20 cellular contexts compared by ENCODE assay signal in genomic region chr3:178152010-178152409, GRCh38.
DNase-seq lines count a peak whose midpoint lies in the region; ATAC-seq and TF ChIP-seq lines count a peak whose summit lies in the region.
"Had no signal": no experiment of that assay in that cellular context is flagged by ENCODE, and none has a peak within 500 bp of the region (broad histone marks: within the 10 kb centered on the region; RNA-seq: fewer than 3 reads in every experiment).

No MANE protein-coding gene starts in this region.

- ATAC-seq in HG03565 (IDR thresholded peaks at IDR 0.05; ENCODE audit: unreplicated experiment), result no peak
- ATAC-seq: activated CD4-positive, alpha-beta T cell treated with anti-CD3 and anti-CD28 coated beads for 36 hours; gastroesophageal sphincter; left cardiac atrium had no signal

- no peaks in the 10 kb centered on the region for H3K36me3 ChIP-seq in neuronal stem cell (replicated peaks in 1 of 2; ENCODE audit: control insufficient read depth in 2 of 2, insufficient read depth in 2 of 2, low read length in 2 of 2)
- H3K36me3 ChIP-seq: gastroesophageal sphincter had no signal

- H3K4me1 Mint-ChIP-seq in chondrocyte (ENCODE audit: low read depth), result peaks cover 6% of the 10 kb centered on the region
- no peaks in the 10 kb centered on the region for H3K4me1 Mint-ChIP-seq in activated CD4-positive, alpha-beta T cell treated with anti-CD3 and anti-CD28 coated beads, Interleukin-2, amount 10 ng/mL, durations not matched to agents 7 days and 5 days
- H3K4me1 Mint-ChIP-seq: activated naive CD8-positive, alpha-beta T cell treated with anti-CD3 and anti-CD28 coated beads, Interleukin-2, amount 10 ng/mL, durations not matched to agents 7 days and 5 days had no signal

- H3K79me1 ChIP-seq in neuronal stem cell (ENCODE audit: low read depth, low read length), result no peaks in the 10 kb centered on the region

- no peaks in the 10 kb centered on the region for H3K27me3 Mint-ChIP-seq in chondrocyte (ENCODE audit: low read depth)
- H3K27me3 Mint-ChIP-seq in activated CD4-positive, alpha-beta T cell treated with anti-CD3 and anti-CD28 coated beads, Interleukin-2, amount 10 ng/mL, durations not matched to agents 7 days and 5 days, result no peaks in the 10 kb centered on the region
- H3K27me3 Mint-ChIP-seq: activated CD4-positive, alpha-beta T cell treated with anti-CD3 and anti-CD28 coated beads for 36 hours; activated naive CD8-positive, alpha-beta T cell treated with anti-CD3 and anti-CD28 coated beads, Interleukin-2, amount 10 ng/mL, durations not matched to agents 7 days and 5 days had no signal

- no peaks in the 10 kb centered on the region for H3K27me3 ChIP-seq in neuronal stem cell (ENCODE audit: control insufficient read depth in 3 of 3, insufficient read depth in 3 of 3, low read depth in 1 of 3, low read length in 3 of 3)
- H3K27me3 ChIP-seq: gastroesophageal sphincter had no signal

- peak; percentile 64 for TF ChIP-seq CTCF in chondrocyte (IDR thresholded peaks at IDR 0.05)

- no peak overlapping the region for H3K4me3 Mint-ChIP-seq in chondrocyte (ENCODE audit: unreplicated experiment)
- no peak overlapping the region for H3K4me3 Mint-ChIP-seq in activated CD4-positive, alpha-beta T cell treated with anti-CD3 and anti-CD28 coated beads, Interleukin-2, amount 10 ng/mL, durations not matched to agents 7 days and 5 days
- H3K4me3 Mint-ChIP-seq: activated CD4-positive, alpha-beta T cell treated with anti-CD3 and anti-CD28 coated beads for 36 hours; activated naive CD8-positive, alpha-beta T cell treated with anti-CD3 and anti-CD28 coated beads, Interleukin-2, amount 10 ng/mL, durations not matched to agents 7 days and 5 days; neural crest cell had no signal

- peaks cover 0 to 7% of the 10 kb centered on the region in 2 donors for H3K9me3 ChIP-seq in neuronal stem cell (replicated peaks in 1 of 2; ENCODE audit: control insufficient read depth in 2 of 2, insufficient read depth in 1 of 2, low read depth in 1 of 2, low read length in 2 of 2)
- H3K9me3 ChIP-seq: gastroesophageal sphincter had no signal

- H2BK5ac ChIP-seq in neuronal stem cell (ENCODE audit: low read length), result no peak overlapping the region

- no peak overlapping the region for H4K8ac ChIP-seq in neuronal stem cell (ENCODE audit: low read depth, low read length)

- no peak overlapping the region for H3K9ac ChIP-seq in neuronal stem cell (ENCODE audit: low read depth, low read length, poor library complexity)

- H3K27ac ChIP-seq in neuronal stem cell (replicated peaks; ENCODE audit: low read length), result no peak overlapping the region
- H3K27ac ChIP-seq: 22Rv1, gastroesophageal sphincter had no signal

- peaks cover 2% of the 10 kb centered on the region for H3K9me3 Mint-ChIP-seq in chondrocyte (ENCODE audit: low read depth)
- no peaks in the 10 kb centered on the region for H3K9me3 Mint-ChIP-seq in activated CD4-positive, alpha-beta T cell treated with anti-CD3 and anti-CD28 coated beads, Interleukin-2, amount 10 ng/mL, durations not matched to agents 7 days and 5 days
- H3K9me3 Mint-ChIP-seq: activated naive CD8-positive, alpha-beta T cell treated with anti-CD3 and anti-CD28 coated beads, Interleukin-2, amount 10 ng/mL, durations not matched to agents 7 days and 5 days had no signal

- H3K36me3 Mint-ChIP-seq in chondrocyte (ENCODE audit: low read depth), result no peaks in the 10 kb centered on the region
- H3K36me3 Mint-ChIP-seq in activated CD4-positive, alpha-beta T cell treated with anti-CD3 and anti-CD28 coated beads, Interleukin-2, amount 10 ng/mL, durations not matched to agents 7 days and 5 days (ENCODE audit: low read depth), result no peaks in the 10 kb centered on the region
- H3K36me3 Mint-ChIP-seq: activated naive CD8-positive, alpha-beta T cell treated with anti-CD3 and anti-CD28 coated beads, Interleukin-2, amount 10 ng/mL, durations not matched to agents 7 days and 5 days had no signal

- POLR2A ChIA-PET in activated CD4-positive, alpha-beta T cell treated with anti-CD3 and anti-CD28 coated beads, Interleukin-2, amount 10 ng/mL, durations not matched to agents 7 days and 5 days (lab: Charles Lee), result no interaction called here

- no peak overlapping the region for H3K18ac ChIP-seq in neuronal stem cell (ENCODE audit: low read length)

- CTCF ChIA-PET in activated CD4-positive, alpha-beta T cell treated with anti-CD3 and anti-CD28 coated beads, Interleukin-2, amount 10 ng/mL, durations not matched to agents 7 days and 5 days (lab: Charles Lee), result interaction anchor here (0.7 kb wide), 1 partner anchor 242 kb away, joined by 3 read pairs; no protein-coding TSS in a partner anchor

- WGBS in neuronal stem cell (ENCODE audit: extremely low coverage in 2 of 2, insufficient read length in 2 of 2, insufficient replicate concordance in 1 of 2), 2 donors, result no CpG with 5 or more reads among the region's 3 CpGs

- no peak overlapping the region for H4K91ac ChIP-seq in neuronal stem cell (ENCODE audit: low read depth, low read length, poor library complexity)

- peak overlapping the region; percentile 64 for H2AFZ ChIP-seq in neuronal stem cell (ENCODE audit: low read length)

- no peak overlapping the region for H3K4me2 ChIP-seq in neuronal stem cell (ENCODE audit: insufficient read depth, low read length, poor library complexity, severe bottlenecking)

- no peak overlapping the region for H3K23ac ChIP-seq in neuronal stem cell (ENCODE audit: low read depth, low read length, poor library complexity)

- H2AK5ac ChIP-seq in neuronal stem cell (ENCODE audit: low read depth, low read length), result no peak overlapping the region

- no peak overlapping the region for H2BK12ac ChIP-seq in neuronal stem cell (ENCODE audit: low read length)

- no peak overlapping the region for H3K14ac ChIP-seq in neuronal stem cell (ENCODE audit: low read length)

- no peak overlapping the region for H3K4ac ChIP-seq in neuronal stem cell (ENCODE audit: low read length)

- H3K4me3 ChIP-seq in neuronal stem cell (ENCODE audit: low read length in 2 of 2), result no peak overlapping the region
- H3K4me3 ChIP-seq: gastroesophageal sphincter had no signal

- H3K4me1 ChIP-seq in neuronal stem cell (ENCODE audit: control insufficient read depth in 2 of 2, insufficient read depth in 1 of 2, low read depth in 1 of 2, low read length in 2 of 2), result peaks cover 0 to 5% of the 10 kb centered on the region in 2 donors
- H3K4me1 ChIP-seq: gastroesophageal sphincter had no signal

- no peak overlapping the region for H2BK15ac ChIP-seq in neuronal stem cell (ENCODE audit: low read length)

- H3K27ac Mint-ChIP-seq in chondrocyte (ENCODE audit: unreplicated experiment), result no peak overlapping the region
- H3K27ac Mint-ChIP-seq in activated CD4-positive, alpha-beta T cell treated with anti-CD3 and anti-CD28 coated beads, Interleukin-2, amount 10 ng/mL, durations not matched to agents 7 days and 5 days, result no peak overlapping the region
- H3K27ac Mint-ChIP-seq: activated CD4-positive, alpha-beta T cell treated with anti-CD3 and anti-CD28 coated beads for 36 hours; activated naive CD8-positive, alpha-beta T cell treated with anti-CD3 and anti-CD28 coated beads, Interleukin-2, amount 10 ng/mL, durations not matched to agents 7 days and 5 days had no signal

- H2BK120ac ChIP-seq in neuronal stem cell (ENCODE audit: low read depth, low read length), result no peak overlapping the region

- peak; percentile 36 for DNase-seq in NCI-H1092 treated with DMSO at 0.1 percent for 48 hours (lab: John Stamatoyannopoulos, UW)
- DNase-seq in NCI-H1092 (lab: John Stamatoyannopoulos, UW), result no peak
- DNase-seq in NCI-H1694 (lab: John Stamatoyannopoulos, UW), result peak; percentile 8
- no peak for DNase-seq in chondrocyte (ENCODE audit: low spot score)
- DNase-seq in neuronal stem cell (ENCODE audit: low spot score), result no peak
- no peak for DNase-seq in stimulated activated CD4-positive, alpha-beta T cell treated with anti-CD3 and anti-CD28 coated beads, Interleukin-4, amount 100 ng/mL, for 4 hours
- DNase-seq in activated CD4-positive, alpha-beta T cell treated with anti-CD3 and anti-CD28 coated beads, Interleukin-2, amount 10 ng/mL, durations not matched to agents 7 days and 5 days, result no peak
- DNase-seq: activated CD4-positive, alpha-beta T cell treated with anti-CD3 and anti-CD28 coated beads for 36 hours; activated naive CD8-positive, alpha-beta T cell treated with anti-CD3 and anti-CD28 coated beads, Interleukin-2, amount 10 ng/mL, durations not matched to agents 7 days and 5 days; Calu3; dermis blood vessel endothelial cell; EL; left cardiac atrium; MV-4-11; NCI-H2107; NCI-H524 treated with DMSO at 0.1 percent for 48 hours had no signal

Comparison
In these comparisons a context has a peak if more than half of its experiments do, and no peak if none do; other contexts are left out.
1. DNase-seq: peak in NCI-H1092 treated with DMSO at 0.1 percent for 48 hours (single experiment) and NCI-H1694 (single experiment); none in NCI-H1092 (single experiment), chondrocyte (single experiment), neuronal stem cell (single experiment), stimulated activated CD4-positive, alpha-beta T cell treated with anti-CD3 and anti-CD28 coated beads, Interleukin-4, amount 100 ng/mL, for 4 hours (0 of 2) and activated CD4-positive, alpha-beta T cell treated with anti-CD3 and anti-CD28 coated beads, Interleukin-2, amount 10 ng/mL, durations not matched to agents 7 days and 5 days (single experiment).